Comparison of ENCODE assay signal across 2 cellular contexts in genomic region chr3:150377601-150378466, GRCh38.
TF ChIP-seq lines count a peak whose summit lies in the region.

No MANE protein-coding gene starts in this region.

TF ChIP-seq in IMR-90, 13 proteins besides CTCF, POLR2A, EP300 and RAD21:
- no peak for TF ChIP-seq CHD1 (IDR thresholded peaks at IDR 0.05; ENCODE audit: low read depth, low read length)
- TF ChIP-seq MXI1 (IDR thresholded peaks at IDR 0.05; ENCODE audit: borderline replicate concordance, low read depth, low read length): no peak
- no peak for TF ChIP-seq FOS (IDR thresholded peaks at IDR 0.05; ENCODE audit: low read depth, low read length)
- no peak for TF ChIP-seq USF2 (IDR thresholded peaks at IDR 0.05; ENCODE audit: low read depth, low read length)
- TF ChIP-seq ELK1 (IDR thresholded peaks at IDR 0.05; ENCODE audit: borderline replicate concordance, low read depth, low read length): no peak
- TF ChIP-seq NFE2L2 (IDR thresholded peaks at IDR 0.05; ENCODE audit: low read depth, low read length): no peak
- no peak for TF ChIP-seq BHLHE40 (IDR thresholded peaks at IDR 0.05; ENCODE audit: low read depth, low read length)
- no peak for TF ChIP-seq SMC3 (IDR thresholded peaks at IDR 0.05; ENCODE audit: low read depth, low read length)
- TF ChIP-seq RFX5 (IDR thresholded peaks at IDR 0.05; ENCODE audit: low read depth, low read length): no peak
- TF ChIP-seq MAZ (IDR thresholded peaks at IDR 0.05; ENCODE audit: borderline replicate concordance, low read depth, low read length): no peak

TF ChIP-seq in K562, 482 proteins besides CTCF, POLR2A, EP300 and RAD21:
- TF ChIP-seq YY1 (IDR thresholded peaks at IDR 0.05; ENCODE audit: borderline replicate concordance in 1 of 3, control insufficient read depth in 1 of 3, extremely low read depth in 1 of 3, insufficient read depth in 3 of 3, insufficient read length in 1 of 3, insufficient replicate concordance in 2 of 3, low read depth in 1 of 3, low read length in 2 of 3) (no peak), ZNF76 (CRISPR knock-in tag; IDR thresholded peaks at IDR 0.05; ENCODE audit: borderline replicate concordance) (no peak), ZBTB2 (IDR thresholded peaks at IDR 0.05) (no peak), MBD1 (CRISPR knock-in tag; IDR thresholded peaks at IDR 0.05) (no peak), ZNF696 (CRISPR knock-in tag; conservative IDR thresholded peaks at IDR 0.05) (no peak), ZKSCAN1 (IDR thresholded peaks at IDR 0.05; ENCODE audit: low read depth, low read length) (peak; percentile 94), ELF2 (CRISPR knock-in tag; IDR thresholded peaks at IDR 0.05) (no peak), MGA (IDR thresholded peaks at IDR 0.05) (0 out of 2 replicates have a peak, but pooled peaks have one; percentile 44), L3MBTL2 (IDR thresholded peaks at IDR 0.05) (0 out of 2 replicates have a peak, but pooled peaks have one; percentile 12), AFF4 (CRISPR knock-in tag; IDR thresholded peaks at IDR 0.05) (no peak), ZNF277 (CRISPR knock-in tag; IDR thresholded peaks at IDR 0.05; ENCODE audit: borderline replicate concordance) (no peak), SAFB2 (IDR thresholded peaks at IDR 0.05; ENCODE audit: borderline replicate concordance, low read depth, low read length, severe bottlenecking) (no peak), ASH1L (IDR thresholded peaks at IDR 0.05; ENCODE audit: borderline replicate concordance, low read depth, partially characterized antibody) (no peak), USF2 (CRISPR knock-in tag; IDR thresholded peaks at IDR 0.05) (no peak), MYBL2 (IDR thresholded peaks at IDR 0.05; ENCODE audit: low read depth) (no peak), MYBL2 (CRISPR knock-in tag; IDR thresholded peaks at IDR 0.05; ENCODE audit: borderline replicate concordance) (no peak), FOXJ3 (CRISPR knock-in tag; IDR thresholded peaks at IDR 0.05) (no peak), THAP7 (CRISPR knock-in tag; IDR thresholded peaks at IDR 0.05) (no peak), E2F1 (CRISPR knock-in tag; IDR thresholded peaks at IDR 0.05) (no peak), SMARCB1 (IDR thresholded peaks at IDR 0.05; ENCODE audit: insufficient read length, low read depth) (no peak), TARDBP (IDR thresholded peaks at IDR 0.05) (no peak)
TF ChIP-seq in K562: peak in this region for 3.
